ENCODE assay signal across 8 cellular contexts in genomic region chr1:166875734-166876539, GRCh38. TPM values are rescaled to one million over a fixed set of nuclear protein-coding genes. Genes with fewer than 3 reads are reported as not detected.
A peak's percentile ranks its signal among the peaks of the same experiment; 100 is the strongest.
DNase-seq lines count a peak whose midpoint lies in the region; ATAC-seq and TF ChIP-seq lines count a peak whose summit lies in the region.

TSS of gene TADA1 (minus strand) at chr1:166876264. CDS start at chr1:166876233, 31 bp downstream.

- H3K4me3 ChIP-seq in epithelial cell of esophagus (ENCODE audit: low read length) (peak within 1 kb of the TSS; percentile 59), mononuclear cell (ENCODE audit: low read length) (peak within 1 kb of the TSS; percentile 57)

- TF ChIP-seq CTCF in epithelial cell of esophagus (IDR thresholded peaks at IDR 0.05; ENCODE audit: insufficient read depth, low read depth, low read length, missing control alignments): no peak

- DNase-seq in DMS114 treated with DMSO at 0.1 percent for 48 hours (lab: John Stamatoyannopoulos, UW; ENCODE audit: unreplicated experiment) (peak; percentile 98), OCI-M2 (lab: John Stamatoyannopoulos, UW; ENCODE audit: unreplicated experiment) (peak; percentile 76), activated T-cell treated with anti-CD3 and anti-CD28 coated beads for 4 hours (peak; percentile 97), epithelial cell of esophagus (ENCODE audit: low read depth) (peak; percentile 99)
- DNase-seq in stimulated activated CD8-positive, alpha-beta memory T cell treated with anti-CD3 and anti-CD28 coated beads, Interleukin-4, amount 100 ng/mL, for 1 hour (ENCODE audit: low read depth in 2 of 2, low spot score in 1 of 2): peak; percentile 93 to 96

- H3K27ac Mint-ChIP-seq in IgD-negative memory B cell: peak within 1 kb of the TSS; percentile 83 to 98 (median 95)

- H3K36me3 Mint-ChIP-seq in IgD-negative memory B cell: peaks cover 1% of the 10 kb centered on the region

- H3K9me3 ChIP-seq in mononuclear cell (ENCODE audit: low read depth, low read length): no peaks in the 10 kb centered on the region

- peaks cover 0 to 2% (median 0%) of the 10 kb centered on the region in 3 donors for H3K9me3 Mint-ChIP-seq in IgD-negative memory B cell

- peaks cover 21% of the 10 kb centered on the region for H3K4me1 ChIP-seq in mononuclear cell (ENCODE audit: insufficient read depth, low read length)

- peak; percentile 92 for ATAC-seq in GM21529 (IDR thresholded peaks at IDR 0.05; ENCODE audit: unreplicated experiment)

- no peaks in the 10 kb centered on the region for H3K27me3 Mint-ChIP-seq in IgD-negative memory B cell

- no peaks in the 10 kb centered on the region for H3K27me3 ChIP-seq in mononuclear cell (ENCODE audit: insufficient read depth, low read length)

- peaks cover 22 to 33% (median 22%) of the 10 kb centered on the region in 3 donors for H3K4me1 Mint-ChIP-seq in IgD-negative memory B cell

- H3K4me3 Mint-ChIP-seq in IgD-negative memory B cell: peak within 1 kb of the TSS; percentile 88 to 98 (median 98)

RNA-seq across cellular contexts. Expression of gene TADA1, which starts in this region (rescaled TPM):
- polyA plus RNA-seq in IgD-negative memory B cell: 14.6 TPM
- total RNA-seq in mononuclear cell: 27.5 TPM

Comparison
In these comparisons a context has a peak if more than half of its experiments do, and no peak if none do; other contexts are left out.
1. Peak in every context shown above with its lines: DNase-seq, ATAC-seq and H3K4me3 ChIP-seq.